ENCODE assay signal across 8 cellular contexts in genomic region chr9:96383165-96383939, GRCh38. TPM values are rescaled to one million over a fixed set of nuclear protein-coding genes. Genes with fewer than 3 reads are reported as not detected.
DNase-seq lines count a peak whose midpoint lies in the region; ATAC-seq and TF ChIP-seq lines count a peak whose summit lies in the region.

Gene SLC35D2, minus strand, starts transcription at chr9:96383711. Its CDS starts 77 bp downstream, at chr9:96383634.

- no peaks in the 10 kb centered on the region for H3K27me3 ChIP-seq in brain microvascular endothelial cell (replicated peaks)
- H3K27me3 ChIP-seq in hepatocyte: no peaks in the 10 kb centered on the region

- H3K9me3 ChIP-seq in hepatocyte (ENCODE audit: low read depth): no peaks in the 10 kb centered on the region

- H3K36me3 ChIP-seq in brain microvascular endothelial cell (replicated peaks): no peaks in the 10 kb centered on the region
- H3K36me3 ChIP-seq in hepatocyte (replicated peaks; ENCODE audit: insufficient read depth, low read depth): no peaks in the 10 kb centered on the region

- intact Hi-C loops in posterior vena cava (cut with DNase I): no loop called here

- H4K20me1 ChIP-seq in hepatocyte (ENCODE audit: insufficient read depth, poor library complexity, severe bottlenecking): no peaks in the 10 kb centered on the region

- H3K4me1 ChIP-seq in hepatocyte (ENCODE audit: insufficient read depth): peaks cover 14% of the 10 kb centered on the region

- TF ChIP-seq CTCF in brain microvascular endothelial cell (IDR thresholded peaks at IDR 0.05; ENCODE audit: low read depth, low read length, missing control alignments) (no peak), hepatocyte (IDR thresholded peaks at IDR 0.05; ENCODE audit: poor library complexity) (no peak)

- 4% methylated on average over 34 of the region's 73 CpGs for WGBS in hepatocyte (ENCODE audit: low lambda C conversion rate, missing lambda C conversion rate)

- H3K4me3 ChIP-seq in brain microvascular endothelial cell (ENCODE audit: low read depth, low read length) (peak within 1 kb of the TSS; percentile 71), hepatocyte (peak within 1 kb of the TSS; percentile 66)

- no peak for ATAC-seq in GM19455 (IDR thresholded peaks at IDR 0.05; ENCODE audit: unreplicated experiment)

- peaks cover 50% of the 10 kb centered on the region for H3K79me2 ChIP-seq in hepatocyte

- H3K27ac ChIP-seq in brain microvascular endothelial cell: no peak within 1 kb of the TSS
- peak within 1 kb of the TSS; percentile 96 for H3K27ac ChIP-seq in hepatocyte

- peak within 1 kb of the TSS; percentile 89 for H3K4me2 ChIP-seq in hepatocyte

- no peaks in the 10 kb centered on the region for H3K9me2 ChIP-seq in hepatocyte (replicated peaks; ENCODE audit: insufficient read depth)

- in situ Hi-C loops in ACHN (cut with HindIII; ENCODE audit: low pct_ligation_motif_present, low pct_unique_long_range_greater_than_20kb, low sequenced_read_pairs) (no loop called here), GM18951 (cut with MboI; ENCODE audit: low sequenced_read_pairs, unreplicated experiment) (no loop called here), brain microvascular endothelial cell (cut with HindIII; ENCODE audit: low pct_ligation_motif_present, low sequenced_read_pairs) (no loop called here)

- peak; percentile 41 for TF ChIP-seq POLR2A in GM18951 (IDR thresholded peaks at IDR 0.05; ENCODE audit: extremely low read depth, insufficient read depth, insufficient read length)

- DNase-seq in ACHN (peak; percentile 73), brain microvascular endothelial cell (peak; percentile 16), hepatocyte (ENCODE audit: low spot score) (peak; percentile 91), posterior vena cava (ENCODE audit: low spot score) (peak; percentile 89), NCI-H1417 treated with DMSO at 0.1 percent for 48 hours (lab: John Stamatoyannopoulos, UW) (no peak)

- peak within 1 kb of the TSS; percentile 89 for H2AFZ ChIP-seq in hepatocyte

TF ChIP-seq in PFSK-1, 5 proteins besides CTCF, POLR2A, EP300 and RAD21:
- TF ChIP-seq SIN3A (IDR thresholded peaks at IDR 0.05; ENCODE audit: borderline replicate concordance, insufficient read depth, low read length): no peak
- TF ChIP-seq POLR2AphosphoS5 (IDR thresholded peaks at IDR 0.05; ENCODE audit: low read depth, low read length): peak; percentile 56; the same call in 1 of the 2 replicates

RNA-seq across cellular contexts. Expression of gene SLC35D2, which starts in this region (rescaled TPM):
- polyA plus RNA-seq in PFSK-1 (2012; ENCODE audit: insufficient read length, low read depth): 26.4 TPM
- 77.7 and 89.7 TPM in 2 replicates for total RNA-seq in hepatocyte
- polyA plus RNA-seq in hepatocyte: 68.0 and 87.5 TPM in 2 replicates
- 10 to 100 TPM; 13.2 to 15.7 TPM for total RNA-seq in posterior vena cava
